ENCODE assay signal across 7 cellular contexts in the genomic region with DNA sequence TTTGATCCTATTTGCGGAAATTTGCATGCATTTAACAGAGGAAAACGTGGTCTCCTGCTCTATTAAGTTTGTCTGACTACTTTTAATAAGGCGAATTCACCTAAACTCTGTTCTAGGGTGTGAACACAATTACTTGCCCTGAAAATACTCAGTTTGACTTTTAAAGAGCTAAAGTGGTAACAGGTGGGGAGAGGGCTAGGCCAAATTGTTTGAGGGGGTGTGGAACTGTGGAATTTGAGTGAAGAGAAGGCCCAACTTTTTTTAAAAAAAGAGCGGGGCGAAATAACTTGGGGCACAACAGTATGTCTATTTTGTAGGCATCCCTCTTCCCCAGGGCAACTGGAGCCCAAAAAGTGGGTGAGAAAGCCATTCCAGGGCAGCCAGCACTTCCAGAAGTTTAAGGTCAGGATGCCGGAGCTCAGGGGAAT. TPM values are rescaled to one million over a fixed set of nuclear protein-coding genes. Genes with fewer than 3 reads are reported as not detected.
A peak's percentile ranks its signal among the peaks of the same experiment; 100 is the strongest.
DNase-seq lines count a peak whose midpoint lies in the region; ATAC-seq and TF ChIP-seq lines count a peak whose summit lies in the region.

No MANE protein-coding gene starts in this region.

- no peak for TF ChIP-seq POLR2A in gastroesophageal sphincter (IDR thresholded peaks at IDR 0.05)

- H3K4me1 Mint-ChIP-seq in stimulated activated naive CD8-positive, alpha-beta T cell treated with anti-CD3 and anti-CD28 coated beads, Interleukin-15, amount 100 ng/mL, for 72 hours = peaks cover 58% of the 10 kb centered on the region

- H3K27me3 ChIP-seq in SK-N-SH (ENCODE audit: insufficient read depth) (no peaks in the 10 kb centered on the region), gastroesophageal sphincter (no peaks in the 10 kb centered on the region)

- peak overlapping the region; percentile 88 to 98 for H3K4me3 Mint-ChIP-seq in stimulated activated naive CD8-positive, alpha-beta T cell treated with anti-CD3 and anti-CD28 coated beads, Interleukin-15, amount 100 ng/mL, for 72 hours

- no peaks in the 10 kb centered on the region for H3K9me3 Mint-ChIP-seq in stimulated activated naive CD8-positive, alpha-beta T cell treated with anti-CD3 and anti-CD28 coated beads, Interleukin-15, amount 100 ng/mL, for 72 hours

- H3K9me2 ChIP-seq in SK-N-SH = no peaks in the 10 kb centered on the region

- H3K4me2 ChIP-seq in SK-N-SH = peak overlapping the region; percentile 83

- POLR2A ChIA-PET in SK-N-SH (lab: Yijun Ruan, JAX) = no interaction called here

- no peaks in the 10 kb centered on the region for H3K27me3 Mint-ChIP-seq in stimulated activated naive CD8-positive, alpha-beta T cell treated with anti-CD3 and anti-CD28 coated beads, Interleukin-15, amount 100 ng/mL, for 72 hours

- peaks cover 44% of the 10 kb centered on the region for H3K79me2 ChIP-seq in SK-N-SH (ENCODE audit: insufficient read depth)

- peak overlapping the region; percentile 93 for H2AFZ ChIP-seq in SK-N-SH (ENCODE audit: low read depth)

- H3K36me3 ChIP-seq in SK-N-SH (replicated peaks in 1 of 2; ENCODE audit: control insufficient read depth in 1 of 2, insufficient read depth in 2 of 2, low read length in 1 of 2) (peaks cover 10 to 19% of the 10 kb centered on the region in 2 experiments), gastroesophageal sphincter (peaks cover 0 to 3% of the 10 kb centered on the region in 2 donors)

- 68% methylated on average over 6 of the region's 6 CpGs for WGBS in SK-N-SH (ENCODE audit: low lambda C conversion rate)
- WGBS in gastroesophageal sphincter (ENCODE audit: low coverage in 1 of 2), 2 donors = 35 to 36% methylated on average over 5 to 6 of the region's 6 CpGs

- no peak for TF ChIP-seq RAD21 in SK-N-SH (IDR thresholded peaks at IDR 0.05; ENCODE audit: low read length)

- DNase-seq in SK-N-SH (peak; percentile 9), NAMALWA (ENCODE audit: low spot score) (no peak), 8988T (no peak)
- DNase-seq in stimulated activated naive CD8-positive, alpha-beta T cell treated with anti-CD3 and anti-CD28 coated beads, Interleukin-15, amount 100 ng/mL, for 72 hours = no peak

- H3K4me1 ChIP-seq in SK-N-SH (ENCODE audit: control insufficient read depth in 1 of 2, insufficient read depth in 2 of 2, low read depth in 1 of 2, low read length in 1 of 2) (peaks cover 11% of the 10 kb centered on the region in 2 experiments), gastroesophageal sphincter (peaks cover 0 to 45% (median 17%) of the 10 kb centered on the region in 3 donors)

- H4K20me1 ChIP-seq in SK-N-SH (ENCODE audit: insufficient read depth) = peaks cover 36% of the 10 kb centered on the region

- H3K27ac ChIP-seq in SK-N-SH (ENCODE audit: low read depth in 2 of 2, low read length in 1 of 2) = peak overlapping the region; percentile 92 to 95
- peak overlapping the region; percentile 84 to 97 (median 89) for H3K27ac ChIP-seq in gastroesophageal sphincter

- ATAC-seq in GM18907 (IDR thresholded peaks at IDR 0.05; ENCODE audit: unreplicated experiment) (peak; percentile 23), HG02798 (IDR thresholded peaks at IDR 0.05; ENCODE audit: poor library complexity, unreplicated experiment) (peak; percentile 1), gastroesophageal sphincter (no peak)
- peak; percentile 26 for ATAC-seq in stimulated activated naive CD8-positive, alpha-beta T cell treated with anti-CD3 and anti-CD28 coated beads, Interleukin-15, amount 100 ng/mL, for 72 hours

- CTCF ChIA-PET in SK-N-SH (lab: Yijun Ruan, JAX) = interaction anchor here (0.9 to 1.3 kb wide), 9 partner anchors 11 to 1306 kb away, joined by 3 to 4 read pairs (median 3); no protein-coding TSS in a partner anchor

- H3K4me3 ChIP-seq in SK-N-SH (ENCODE audit: low read depth in 2 of 2, low read length in 1 of 2) (peak overlapping the region; percentile 89 to 100), gastroesophageal sphincter (peak overlapping the region; percentile 75 to 99)

- TF ChIP-seq CTCF in SK-N-SH (IDR thresholded peaks at IDR 0.05) (no peak), gastroesophageal sphincter (IDR thresholded peaks at IDR 0.05) (no peak)

- no peaks in the 10 kb centered on the region for H3F3A ChIP-seq in SK-N-SH (replicated peaks; ENCODE audit: insufficient read depth)

- H3K9ac ChIP-seq in SK-N-SH = peak overlapping the region; percentile 100

- TF ChIP-seq EP300 in SK-N-SH (IDR thresholded peaks at IDR 0.05; ENCODE audit: borderline replicate concordance in 1 of 2, low read depth in 1 of 2, low read length in 1 of 2) (no peak), gastroesophageal sphincter (IDR thresholded peaks at IDR 0.05) (no peak)

- H3K9me3 ChIP-seq in SK-N-SH (no peaks in the 10 kb centered on the region), gastroesophageal sphincter (no peaks in the 10 kb centered on the region)

- peak overlapping the region; percentile 98 to 99 for H3K27ac Mint-ChIP-seq in stimulated activated naive CD8-positive, alpha-beta T cell treated with anti-CD3 and anti-CD28 coated beads, Interleukin-15, amount 100 ng/mL, for 72 hours

TF ChIP-seq in SK-N-SH, 30 proteins besides CTCF, POLR2A, EP300 and RAD21:
- TF ChIP-seq POLR2AphosphoS5 (IDR thresholded peaks at IDR 0.05; ENCODE audit: low read depth, low read length) (no peak), PBX3 (IDR thresholded peaks at IDR 0.05) (no peak), JUND (IDR thresholded peaks at IDR 0.05) (no peak), MXI1 (IDR thresholded peaks at IDR 0.05; ENCODE audit: low read depth, low read length) (no peak), RFX5 (IDR thresholded peaks at IDR 0.05; ENCODE audit: low read length) (no peak), FOSL2 (IDR thresholded peaks at IDR 0.05; ENCODE audit: borderline replicate concordance, low read depth) (no peak)
- TF ChIP-seq, protein P1, sequence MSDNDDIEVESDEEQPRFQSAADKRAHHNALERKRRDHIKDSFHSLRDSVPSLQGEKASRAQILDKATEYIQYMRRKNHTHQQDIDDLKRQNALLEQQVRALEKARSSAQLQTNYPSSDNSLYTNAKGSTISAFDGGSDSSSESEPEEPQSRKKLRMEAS (IDR thresholded peaks at IDR 0.05; ENCODE audit: low read depth) = no peak
TF ChIP-seq in SK-N-SH: peak in this region for 0.

RNA-seq across cellular contexts. Expression of gene FXR1, which starts 0.6 kb away (rescaled TPM):
- 114 and 132 TPM in 2 replicates for polyA plus RNA-seq in SK-N-SH (2012; rRNA removed)
- polyA plus RNA-seq in SK-N-SH (2012; cell fraction: cytosol; rRNA removed) = 151 and 169 TPM in 2 replicates
- 51.3 and 97.6 TPM in 2 replicates for polyA plus RNA-seq in SK-N-SH (2012; cell fraction: nucleus; rRNA removed)
- 100 to 1,000 TPM; 129 to 199 (median 170) TPM for total RNA-seq in gastroesophageal sphincter
